8 cellular contexts compared by ENCODE assay signal in the genomic region with DNA sequence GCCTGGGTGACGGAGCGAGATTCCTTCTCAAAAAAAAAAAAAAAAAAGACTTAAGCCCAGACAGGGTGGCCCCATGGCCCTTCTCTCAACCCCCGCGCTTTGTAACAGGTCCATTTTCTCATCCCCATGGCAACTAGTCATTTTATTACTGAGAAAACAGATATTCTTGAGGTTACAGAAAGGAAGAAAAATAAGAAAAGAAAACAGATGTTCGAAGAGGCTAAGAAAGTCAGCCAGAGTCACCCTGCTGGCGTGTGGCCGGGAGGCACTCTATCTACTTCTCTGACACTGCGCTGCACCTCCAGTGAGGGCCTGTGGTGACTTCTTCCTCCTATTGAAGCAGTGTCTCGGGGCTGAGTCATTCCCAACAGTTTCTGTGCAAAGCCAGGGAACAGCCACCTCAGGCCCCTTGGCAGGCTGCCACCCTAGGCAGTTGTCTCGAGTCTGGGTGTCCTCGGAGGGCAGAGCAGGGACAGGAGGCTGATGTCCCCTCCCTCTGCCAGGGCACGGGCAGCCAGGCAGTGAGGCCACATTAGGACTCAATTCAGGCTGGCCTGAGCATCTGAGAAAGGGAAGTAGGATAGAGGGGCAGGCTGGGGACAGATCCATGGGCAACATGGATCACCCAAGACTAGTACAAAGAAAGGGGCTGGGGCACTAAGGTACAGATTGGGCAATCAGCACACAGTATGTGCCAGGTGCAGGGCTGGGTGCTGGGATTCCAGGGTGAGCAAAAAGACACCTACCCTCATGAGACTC. TPM values are rescaled to one million over a fixed set of nuclear protein-coding genes. Genes with fewer than 3 reads are reported as not detected.
A peak's percentile ranks its signal among the peaks of the same experiment; 100 is the strongest.
DNase-seq lines count a peak whose midpoint lies in the region; ATAC-seq and TF ChIP-seq lines count a peak whose summit lies in the region.

No MANE protein-coding gene starts in this region.

- ATAC-seq in right cardiac atrium, result peak; percentile 92 to 94
- ATAC-seq in sciatic nerve, result peak; percentile 92
- no peak for ATAC-seq in HG02970 (IDR thresholded peaks at IDR 0.05; ENCODE audit: low FRiP score, unreplicated experiment)
- ATAC-seq in HG03354 (IDR thresholded peaks at IDR 0.05; ENCODE audit: poor library complexity, severe bottlenecking, unreplicated experiment), result no peak

- POLR2A ChIA-PET in AG04450 (lab: Yijun Ruan, JAX), result interaction anchor here (0.7 kb wide), 1 partner anchor 37 kb away, joined by 3 read pairs; no protein-coding TSS in a partner anchor

- H3K4me3 ChIP-seq in AG04450 (ENCODE audit: low read depth, low read length) (no peak overlapping the region), GM12875 (ENCODE audit: low read depth, low read length) (peak overlapping the region; percentile 19), right cardiac atrium (ENCODE audit: low read length) (no peak overlapping the region)

- H3K27ac ChIP-seq in AG04450 (ENCODE audit: low read depth, low read length), result peak overlapping the region; percentile 21
- H3K27ac ChIP-seq in right cardiac atrium (ENCODE audit: low read length), result peak overlapping the region; percentile 73

- H3K4me1 ChIP-seq in right cardiac atrium (ENCODE audit: control insufficient read depth, insufficient read depth, low read length), result peaks cover 3% of the 10 kb centered on the region

- intact Hi-C loops in right cardiac atrium (cut with DNase I) (no loop called here), sciatic nerve (cut with DNase I) (no loop called here)

- peaks cover 2% of the 10 kb centered on the region; the same call in 1 of the 2 replicates for H3K9me3 ChIP-seq in AG04450 (ENCODE audit: control insufficient read depth, insufficient read depth, low read length)
- H3K9me3 ChIP-seq in right cardiac atrium (ENCODE audit: control insufficient read depth, low read length), result no peaks in the 10 kb centered on the region

- WGBS in right cardiac atrium, result 18% methylated on average over 12 of the region's 12 CpGs

- H3K27me3 ChIP-seq in AG04450 (ENCODE audit: control insufficient read depth, insufficient read depth, low read length) (peaks cover 7% of the 10 kb centered on the region), right cardiac atrium (ENCODE audit: control insufficient read depth, insufficient read depth) (no peaks in the 10 kb centered on the region)

- TF ChIP-seq CTCF in AG04450 (IDR thresholded peaks at IDR 0.05; ENCODE audit: low read depth, low read length) (no peak), GM12875 (IDR thresholded peaks at IDR 0.05; ENCODE audit: borderline replicate concordance, insufficient read depth, low read depth, low read length) (no peak)

- CTCF ChIA-PET in AG04450 (lab: Charles Lee), result interaction anchor here (0.7 to 1.7 kb wide), 2 partner anchors 11 to 13 kb away, joined by 4 to 5 read pairs; no protein-coding TSS in a partner anchor

- DNase-seq in AG04450 (ENCODE audit: low read depth, low spot score), result no peak
- peak; percentile 31 for DNase-seq in NCI-H2227 treated with DMSO at 0.1 percent for 48 hours (lab: John Stamatoyannopoulos, UW)
- peak in 47 of 56 donors; percentile 8 to 77 (median 46) for DNase-seq in amygdala (lab: John Stamatoyannopoulos, UW)
- DNase-seq in right cardiac atrium, result peak; percentile 86 to 94 (median 91)
- peak; percentile 84 for DNase-seq in sciatic nerve (ENCODE audit: low spot score)

RNA-seq across cellular contexts. Expression of a gene that starts 16.4 kb away (rescaled TPM):
- polyA plus RNA-seq in AG04450 (2011; rRNA removed), result 18.7 and 27.7 TPM in 2 replicates
- polyA minus RNA-seq in AG04450 (2011; rRNA and poly(A)+ RNA removed), result 37.7 and 51.5 TPM in 2 replicates
- 10 to 100 TPM; 28.5 to 40.7 (median 32.8) TPM for total RNA-seq in right cardiac atrium
- 17.4 TPM for polyA plus RNA-seq in right cardiac atrium
- total RNA-seq in sciatic nerve, result 75.9 TPM

RNA-seq across cellular contexts. Expression of a gene that starts 19.3 kb away (rescaled TPM):
- polyA plus RNA-seq in AG04450 (2011; rRNA removed) (not detected in 2 replicates), right cardiac atrium (not detected)
- not detected in 2 replicates for polyA minus RNA-seq in AG04450 (2011; rRNA and poly(A)+ RNA removed)
- total RNA-seq in right cardiac atrium (not detected), sciatic nerve (not detected)

RNA-seq across cellular contexts. Expression of a gene that starts 28.6 kb away (rescaled TPM):
- 54.2 and 55.7 TPM in 2 replicates for polyA plus RNA-seq in AG04450 (2011; rRNA removed)
- polyA minus RNA-seq in AG04450 (2011; rRNA and poly(A)+ RNA removed), result 30.5 and 32.4 TPM in 2 replicates
- total RNA-seq in right cardiac atrium, result 10 to 100 TPM; 31.1 to 37.7 (median 34.1) TPM
- 24.8 TPM for polyA plus RNA-seq in right cardiac atrium
- total RNA-seq in sciatic nerve, result 32.1 TPM

RNA-seq across cellular contexts. Expression of a gene that starts 28.8 kb away (rescaled TPM):
- 426 and 504 TPM in 2 replicates for polyA plus RNA-seq in AG04450 (2011; rRNA removed)
- polyA minus RNA-seq in AG04450 (2011; rRNA and poly(A)+ RNA removed), result 136 and 146 TPM in 2 replicates
- 100 to 1,000 TPM; 658 to 797 (median 721) TPM for total RNA-seq in right cardiac atrium
- 686 TPM for polyA plus RNA-seq in right cardiac atrium
- 722 TPM for total RNA-seq in sciatic nerve

RNA-seq across cellular contexts. Expression of a gene that starts 31.0 kb away (rescaled TPM):
- polyA plus RNA-seq in AG04450 (2011; rRNA removed) (84.1 and 123 TPM in 2 replicates), right cardiac atrium (74.4 TPM)
- polyA minus RNA-seq in AG04450 (2011; rRNA and poly(A)+ RNA removed), result 105 and 131 TPM in 2 replicates
- total RNA-seq in right cardiac atrium (100 to 1,000 TPM in 2 of 4 donors, 10 to 100 TPM in 2; 95.7 to 102 (median 98.8) TPM), sciatic nerve (125 TPM)

Comparison
In these comparisons a context has a peak if more than half of its experiments do, and no peak if none do; other contexts are left out.
1. ATAC-seq: peak in right cardiac atrium (2 of 2) and sciatic nerve (single experiment); none in HG02970 (single experiment) and HG03354 (single experiment).